Comparison of ENCODE assay signal across 25 cellular contexts in the genomic region with DNA sequence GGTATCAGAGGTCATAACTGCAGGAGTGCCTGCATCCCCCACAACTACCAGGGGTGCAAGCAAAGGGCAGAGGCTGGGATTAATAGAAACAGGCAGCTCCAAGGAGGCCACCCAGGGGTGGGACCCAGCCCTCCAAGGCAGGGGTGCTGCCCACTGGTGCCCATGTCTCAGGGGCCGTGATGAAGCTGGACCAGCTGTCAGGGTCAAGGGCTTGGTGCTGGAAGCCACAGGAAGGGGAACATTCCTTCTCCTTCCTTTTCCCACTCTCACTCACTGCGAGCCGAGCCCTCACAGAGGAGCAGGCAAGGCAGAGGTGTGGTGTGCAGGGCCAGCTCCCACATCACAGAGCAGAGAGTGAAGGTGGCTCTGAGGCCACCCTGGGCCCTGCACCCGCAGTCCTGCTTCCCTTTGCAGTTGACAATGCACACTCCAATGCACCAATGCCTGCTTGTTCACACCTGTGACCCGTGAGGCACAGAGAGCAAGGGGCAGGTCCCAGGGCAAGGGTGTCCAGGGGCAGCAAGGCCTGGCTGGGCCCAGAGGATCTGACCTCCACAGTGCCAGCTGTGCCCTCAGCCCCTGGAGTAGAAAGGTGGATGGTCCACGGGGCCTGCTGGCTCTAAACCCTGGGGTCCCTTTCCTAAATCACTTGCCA. TPM values are rescaled to one million over a fixed set of nuclear protein-coding genes. Genes with fewer than 3 reads are reported as not detected.
"Had no signal": no experiment of that assay in that cellular context is flagged by ENCODE, and none has a peak within 500 bp of the region (broad histone marks: within the 10 kb centered on the region; RNA-seq: fewer than 3 reads in every experiment).

No MANE protein-coding gene starts in this region.

- H3K36me3 Mint-ChIP-seq: natural killer cell treated with Interleukin-12 subunit alpha and Interleukin-12 subunit beta and Interleukin-15 and Interleukin-18, amount 100 ng/mL, for 72 hours had no signal

- FAIRE-seq: islet of Langerhans, small intestine had no signal

- H3K4me3 Mint-ChIP-seq: natural killer cell treated with Interleukin-12 subunit alpha and Interleukin-12 subunit beta and Interleukin-15 and Interleukin-18, amount 100 ng/mL, for 72 hours had no signal

- H3K27ac Mint-ChIP-seq: natural killer cell treated with Interleukin-12 subunit alpha and Interleukin-12 subunit beta and Interleukin-15 and Interleukin-18, amount 100 ng/mL, for 72 hours had no signal

- ATAC-seq: left lung; natural killer cell treated with Interleukin-12 subunit alpha and Interleukin-12 subunit beta and Interleukin-15 and Interleukin-18, amount 100 ng/mL, for 72 hours had no signal

- H3K4me3 ChIP-seq: colonic mucosa, esophagus squamous epithelium, left lung, lung, prostate gland, sigmoid colon, stomach had no signal

- DNase-seq: cerebellar nuclear complex; colonic mucosa; dermis blood vessel endothelial cell; esophagus squamous epithelium; foreskin fibroblast; hippocampal formation; left lung; mesenchymal stem cell; midbrain; sigmoid colon; small intestine; stimulated activated CD4-positive, alpha-beta T cell treated with anti-CD3 and anti-CD28 coated beads, Interleukin-12 subunit alpha, Interleukin-12 subunit beta, amount 100 ng/mL, for 4 hours; stimulated activated naive CD4-positive, alpha-beta T cell; stomach; trophoblast cell had no signal

- H3K79me2 ChIP-seq: parathyroid adenoma had no signal

- H3K4me1 ChIP-seq: colonic mucosa, parathyroid adenoma had no signal

- H2AFZ ChIP-seq: parathyroid adenoma had no signal

- H3K27me3 ChIP-seq: colonic mucosa, esophagus squamous epithelium, left lung, sigmoid colon, stomach had no signal

- H3K27ac ChIP-seq: colonic mucosa, esophagus squamous epithelium, left lung, parathyroid adenoma, sigmoid colon had no signal

- H3K9me3 Mint-ChIP-seq: natural killer cell treated with Interleukin-12 subunit alpha and Interleukin-12 subunit beta and Interleukin-15 and Interleukin-18, amount 100 ng/mL, for 72 hours had no signal

- H3K9me3 ChIP-seq: colonic mucosa, esophagus squamous epithelium, left lung, prostate gland, sigmoid colon, stomach had no signal

- H3K36me3 ChIP-seq: colonic mucosa, esophagus squamous epithelium, prostate gland, sigmoid colon had no signal

- H3K9ac ChIP-seq: parathyroid adenoma had no signal

RNA-seq across cellular contexts. Expression of a gene that starts 28.7 kb away (rescaled TPM):
- total RNA-seq: natural killer cell treated with Interleukin-12 subunit alpha and Interleukin-12 subunit beta and Interleukin-15 and Interleukin-18, amount 100 ng/mL, for 72 hours had no signal

RNA-seq across cellular contexts. Expression of a gene that starts 50.6 kb away (rescaled TPM):
- total RNA-seq: colonic mucosa; dermis blood vessel endothelial cell; epithelial cell of proximal tubule; esophagus squamous epithelium; left lung; lung; natural killer cell treated with Interleukin-12 subunit alpha and Interleukin-12 subunit beta and Interleukin-15 and Interleukin-18, amount 100 ng/mL, for 72 hours; omental fat pad; prostate gland; renal cortical epithelial cell; sigmoid colon; stomach; urinary bladder had no signal
- polyA plus RNA-seq: lung, sigmoid colon, small intestine, stomach, thymus, urinary bladder had no signal
